18 cellular contexts compared by ENCODE assay signal in genomic region chr12:1882850-1883470, GRCh38.
"Had no signal": no experiment of that assay in that cellular context is flagged by ENCODE, and none has a peak within 500 bp of the region (broad histone marks: within the 10 kb centered on the region; RNA-seq: fewer than 3 reads in every experiment).

No MANE protein-coding gene starts in this region.

- H3K27me3 ChIP-seq: breast epithelium, right lobe of liver, upper lobe of left lung had no signal

- H3K36me3 ChIP-seq: breast epithelium, right lobe of liver, thoracic aorta, upper lobe of left lung had no signal

- H3K27ac ChIP-seq: breast epithelium, right lobe of liver, thoracic aorta, upper lobe of left lung had no signal

- DNase-seq: activated B cell treated with CpG ODN at 0.5 μM for 24 hours; activated CD4-positive, alpha-beta T cell treated with anti-CD3 and anti-CD28 coated beads for 48 hours; activated effector memory CD4-positive, alpha-beta T cell treated with anti-CD3 and anti-CD28 coated beads, Interleukin-2, amount 50 U/mL, for 16 hours; activated naive CD4-positive, alpha-beta T cell treated with anti-CD3 and anti-CD28 coated beads, Interleukin-2, amount 50 U/mL, for 16 hours; activated T-cell treated with anti-CD3 and anti-CD28 coated beads, Interleukin-2, amount 50 U/mL, for 72 hours; cortex of kidney; effector CD4-positive, alpha-beta T cell; left colon; nephron progenitor cell; stimulated activated CD4-positive, alpha-beta T cell treated with anti-CD3 and anti-CD28 coated beads, Interleukin-4, amount 100 ng/mL, for 4 hours; stimulated activated naive B cell treated with anti-CD40 and anti-IgM and Interleukin-4, amounts not matched to agents 10 μg/mL and 1 μg/mL and 100 μg/mL, for 72 hours had no signal

- H3K9me3 ChIP-seq: breast epithelium, right lobe of liver, thoracic aorta, upper lobe of left lung had no signal

- H3K4me1 ChIP-seq: breast epithelium, right lobe of liver, upper lobe of left lung had no signal

- FAIRE-seq: astrocyte, endothelial cell of umbilical vein had no signal

- H3K4me3 ChIP-seq: breast epithelium, lung, right lobe of liver, thoracic aorta, upper lobe of left lung had no signal
